1 cellular context compared by ENCODE assay signal in the genomic region with DNA sequence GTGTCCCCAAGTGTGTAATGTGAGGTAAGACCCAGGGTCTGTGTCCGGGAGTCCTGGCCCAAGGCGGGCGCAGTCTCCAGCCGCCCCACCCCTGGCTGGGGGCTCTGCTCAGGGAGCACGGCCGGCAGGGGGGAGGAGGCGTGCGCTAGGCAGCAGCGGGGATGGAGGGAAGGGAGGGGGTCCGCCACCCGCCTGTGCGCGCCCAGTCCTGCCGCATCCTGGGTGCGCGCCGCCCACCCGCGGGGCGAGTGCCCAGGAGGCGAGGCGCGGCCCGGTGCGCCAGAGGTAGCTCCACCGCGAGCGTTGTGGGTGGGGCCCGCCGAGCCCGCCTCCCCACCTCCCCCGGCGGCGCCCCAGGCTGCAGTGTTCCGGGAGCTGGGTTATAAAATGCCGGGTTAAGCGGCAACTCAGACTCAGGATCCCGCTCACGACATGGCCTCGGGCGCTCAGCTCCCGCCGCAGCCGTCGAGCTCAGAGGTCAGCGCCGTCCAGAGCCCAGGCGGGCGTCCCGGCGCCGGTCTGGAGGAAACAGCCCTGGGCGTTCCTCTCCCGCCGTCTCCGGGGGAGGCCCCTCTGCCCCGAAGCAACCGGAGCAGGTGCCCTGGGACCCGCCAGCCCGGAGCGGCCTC.
TF ChIP-seq lines count a peak whose summit lies in the region.

TSS of gene CCNI2 (plus strand) at position 363 of the 629 bp plus-strand sequence. CDS start at position 433, 70 bp downstream.

TF ChIP-seq in HEK293, 187 proteins besides CTCF, POLR2A, EP300 and RAD21 (continued from another document):
- TF ChIP-seq, protein P1, sequence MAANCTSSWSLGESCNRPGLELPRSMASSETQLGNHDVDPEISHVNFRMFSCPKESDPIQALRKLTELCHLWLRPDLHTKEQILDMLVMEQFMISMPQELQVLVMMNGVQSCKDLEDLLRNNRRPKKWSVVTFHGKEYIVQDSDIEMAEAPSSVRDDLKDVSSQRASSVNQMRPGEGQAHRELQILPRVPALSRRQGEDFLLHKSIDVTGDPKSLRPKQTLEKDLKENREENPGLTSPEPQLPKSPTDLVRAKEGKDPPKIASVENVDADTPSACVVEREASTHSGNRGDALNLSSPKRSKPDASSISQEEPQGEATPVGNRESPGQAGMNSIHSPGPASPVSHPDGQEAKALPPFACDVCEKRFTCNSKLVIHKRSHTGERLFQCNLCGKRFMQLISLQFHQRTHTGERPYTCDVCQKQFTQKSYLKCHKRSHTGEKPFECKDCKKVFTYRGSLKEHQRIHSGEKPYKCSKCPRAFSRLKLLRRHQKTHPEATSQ (tag by site-specific recombination; IDR thresholded peaks at IDR 0.05) = no peak
- TF ChIP-seq ZNF837 (tag by site-specific recombination; IDR thresholded peaks at IDR 0.05) (no peak), ZBTB21 (tag by site-specific recombination; IDR thresholded peaks at IDR 0.05) (no peak), ZNF626 (tag by site-specific recombination; IDR thresholded peaks at IDR 0.05) (no peak), ZNF580 (tag by site-specific recombination; IDR thresholded peaks at IDR 0.05) (0 out of 2 replicates have a peak, but pooled peaks have one; percentile 3)
